In genomic region chr13:111954681-111955411, GRCh38 we compare ENCODE assay signal across 22 cellular contexts.
DNase-seq lines count a peak whose midpoint lies in the region; ATAC-seq and TF ChIP-seq lines count a peak whose summit lies in the region.
"Had no signal": no experiment of that assay in that cellular context is flagged by ENCODE, and none has a peak within 500 bp of the region (broad histone marks: within the 10 kb centered on the region; RNA-seq: fewer than 3 reads in every experiment).

No MANE protein-coding gene starts in this region.

- H2AFZ ChIP-seq in neuronal stem cell (ENCODE audit: low read length) = no peak overlapping the region
- H2AFZ ChIP-seq in OCI-LY7 (ENCODE audit: low read length) = no peak overlapping the region

- intact Hi-C loops in OCI-LY7 (cut with micrococcal nuclease; ENCODE audit: unreplicated experiment) = no loop called here

- no peak overlapping the region for H2BK12ac ChIP-seq in neuronal stem cell (ENCODE audit: low read length)

- in situ Hi-C loops in Caki2 (cut with HindIII; ENCODE audit: low pct_unique_long_range_greater_than_20kb, low sequenced_read_pairs) = no loop called here

- H3K36me3 ChIP-seq in neuronal stem cell (replicated peaks in 1 of 2; ENCODE audit: control insufficient read depth in 2 of 2, insufficient read depth in 2 of 2, low read length in 2 of 2) (no peaks in the 10 kb centered on the region), OCI-LY7 (ENCODE audit: insufficient read depth, low read length) (no peaks in the 10 kb centered on the region)
- H3K36me3 ChIP-seq: gastrocnemius medialis, sigmoid colon, WERI-Rb-1 had no signal

- H3K36me3 Mint-ChIP-seq in WTC11 = peaks cover 7% of the 10 kb centered on the region
- H3K36me3 Mint-ChIP-seq: activated naive CD4-positive, alpha-beta T cell treated with anti-CD3 and anti-CD28 coated beads, Interleukin-2, amount 10 ng/mL, durations not matched to agents 7 days and 5 days; CD8-positive, alpha-beta T cell; mesothelial cell of epicardium had no signal

- H3K27ac ChIP-seq in neuronal stem cell (replicated peaks; ENCODE audit: low read length) (no peak overlapping the region), OCI-LY7 (ENCODE audit: low read depth, low read length, poor library complexity, severe bottlenecking) (no peak overlapping the region)
- H3K27ac ChIP-seq: gastrocnemius medialis, sigmoid colon, WERI-Rb-1 had no signal

- no peak for TF ChIP-seq CTCF in WTC11 (IDR thresholded peaks at IDR 0.05)
- no peak for TF ChIP-seq CTCF in GM10248 (IDR thresholded peaks at IDR 0.05; ENCODE audit: control extremely low read depth, extremely low read depth, low read depth, missing control alignments)
- no peak for TF ChIP-seq CTCF in OCI-LY7 (conservative IDR thresholded peaks at IDR 0.05; ENCODE audit: low read length)

- H3K9me3 Mint-ChIP-seq in WTC11 = peaks cover 16% of the 10 kb centered on the region

- H3K4me1 Mint-ChIP-seq in WTC11 = peaks cover 22% of the 10 kb centered on the region
- H3K4me1 Mint-ChIP-seq: activated naive CD4-positive, alpha-beta T cell treated with anti-CD3 and anti-CD28 coated beads, Interleukin-2, amount 10 ng/mL, durations not matched to agents 7 days and 5 days; mesothelial cell of epicardium had no signal

- H4K20me1 ChIP-seq in OCI-LY7 (ENCODE audit: insufficient read depth, low read length) = no peaks in the 10 kb centered on the region

- peak; percentile 96 for DNase-seq in Caki2 (ENCODE audit: low read depth)
- peak; percentile 53 for DNase-seq in M059J (ENCODE audit: low read depth)
- no peak for DNase-seq in WTC11 (ENCODE audit: low spot score)
- no peak for DNase-seq in neuronal stem cell (ENCODE audit: low spot score)
- no peak for DNase-seq in GM10248 (ENCODE audit: extremely low spot score)
- no peak for DNase-seq in OCI-LY7 (ENCODE audit: low spot score)
- no peak for DNase-seq in NCI-H2227 (lab: John Stamatoyannopoulos, UW; ENCODE audit: unreplicated experiment)
- DNase-seq: activated CD4-positive, alpha-beta T cell treated with anti-CD3 and anti-CD28 coated beads, Interleukin-2, amount 50 U/mL, for 48 hours; activated naive CD4-positive, alpha-beta T cell treated with anti-CD3 and anti-CD28 coated beads, Interleukin-2, amount 10 ng/mL, durations not matched to agents 7 days and 5 days; activated T-cell treated with anti-CD3 and anti-CD28 coated beads, Interleukin-2, amount 50 U/mL, for 24 hours; caudate nucleus; DMS79; gastrocnemius medialis; NCI-H1436; NCI-H526 treated with DMSO at 0.1 percent for 48 hours; nephron progenitor cell; sigmoid colon; WERI-Rb-1 had no signal

- CTCF ChIA-PET in WTC11 (lab: Charles Lee) = no interaction called here
- CTCF ChIA-PET in GM10248 (lab: Yijun Ruan, JAX) = no interaction called here
- CTCF ChIA-PET in OCI-LY7 (lab: Charles Lee; ENCODE audit: unreplicated experiment) = no interaction called here

- POLR2A ChIA-PET in WTC11 (lab: Charles Lee) = no interaction called here
- POLR2A ChIA-PET in GM10248 (lab: Yijun Ruan, JAX) = no interaction called here
- POLR2A ChIA-PET in OCI-LY7 (lab: Charles Lee) = no interaction called here

- H3K4ac ChIP-seq in neuronal stem cell (ENCODE audit: low read length) = no peak overlapping the region

- no peak overlapping the region for H3K27ac Mint-ChIP-seq in WTC11
- H3K27ac Mint-ChIP-seq: activated naive CD4-positive, alpha-beta T cell treated with anti-CD3 and anti-CD28 coated beads, Interleukin-2, amount 10 ng/mL, durations not matched to agents 7 days and 5 days; activated T-cell treated with anti-CD3 and anti-CD28 coated beads, Interleukin-2, amount 50 U/mL, for 24 hours; CD8-positive, alpha-beta T cell; mesothelial cell of epicardium; nephron progenitor cell; T-helper 2 cell treated with Interferon-gamma antibody and Interleukin-4, amounts not matched to agents 5 μg/mL and 100 μg/mL, for 36 hours had no signal

- H2BK5ac ChIP-seq in neuronal stem cell (ENCODE audit: low read length) = no peak overlapping the region

- no peak overlapping the region for H3K14ac ChIP-seq in neuronal stem cell (ENCODE audit: low read length)

- no peaks in the 10 kb centered on the region for H3K4me1 ChIP-seq in neuronal stem cell (ENCODE audit: control insufficient read depth in 2 of 2, insufficient read depth in 1 of 2, low read depth in 1 of 2, low read length in 2 of 2)
- H3K4me1 ChIP-seq in OCI-LY7 (ENCODE audit: insufficient read depth, low read length, poor library complexity, severe bottlenecking) = no peaks in the 10 kb centered on the region
- H3K4me1 ChIP-seq: gastrocnemius medialis, sigmoid colon had no signal

- H3K9me2 ChIP-seq in OCI-LY7 (ENCODE audit: insufficient read depth, low read length) = no peaks in the 10 kb centered on the region

- H3K18ac ChIP-seq in neuronal stem cell (ENCODE audit: low read length) = peak overlapping the region; percentile 20

- H3K4me3 ChIP-seq in neuronal stem cell (ENCODE audit: low read length in 2 of 2) = no peak overlapping the region
- H3K4me3 ChIP-seq in OCI-LY7 (ENCODE audit: low read depth, low read length, poor library complexity, severe bottlenecking) = no peak overlapping the region
- H3K4me3 ChIP-seq: gastrocnemius medialis, sigmoid colon had no signal

- H2BK120ac ChIP-seq in neuronal stem cell (ENCODE audit: low read depth, low read length) = no peak overlapping the region

- no peak overlapping the region for H2BK15ac ChIP-seq in neuronal stem cell (ENCODE audit: low read length)

- no peak overlapping the region for H3K4me3 Mint-ChIP-seq in WTC11
- H3K4me3 Mint-ChIP-seq: activated naive CD4-positive, alpha-beta T cell treated with anti-CD3 and anti-CD28 coated beads, Interleukin-2, amount 10 ng/mL, durations not matched to agents 7 days and 5 days; activated T-cell treated with anti-CD3 and anti-CD28 coated beads, Interleukin-2, amount 50 U/mL, for 24 hours; CD8-positive, alpha-beta T cell; mesothelial cell of epicardium; nephron progenitor cell; T-helper 2 cell treated with Interferon-gamma antibody and Interleukin-4, amounts not matched to agents 5 μg/mL and 100 μg/mL, for 36 hours had no signal

- peaks cover 8 to 11% of the 10 kb centered on the region in 2 donors for H3K9me3 ChIP-seq in neuronal stem cell (replicated peaks in 1 of 2; ENCODE audit: control insufficient read depth in 2 of 2, insufficient read depth in 1 of 2, low read depth in 1 of 2, low read length in 2 of 2)
- no peaks in the 10 kb centered on the region for H3K9me3 ChIP-seq in OCI-LY7 (ENCODE audit: low read length)
- H3K9me3 ChIP-seq: gastrocnemius medialis had no signal

- H3K4me2 ChIP-seq in neuronal stem cell (ENCODE audit: insufficient read depth, low read length, poor library complexity, severe bottlenecking) (no peak overlapping the region), OCI-LY7 (ENCODE audit: low read length) (no peak overlapping the region)

- no peaks in the 10 kb centered on the region for H3K79me1 ChIP-seq in neuronal stem cell (ENCODE audit: low read depth, low read length)

- H3K27me3 ChIP-seq in neuronal stem cell (ENCODE audit: control insufficient read depth in 3 of 3, insufficient read depth in 3 of 3, low read depth in 1 of 3, low read length in 3 of 3) = peaks cover 0 to 2% (median 0%) of the 10 kb centered on the region in 3 experiments
- H3K27me3 ChIP-seq: gastrocnemius medialis had no signal

- no peak overlapping the region for H3K23ac ChIP-seq in neuronal stem cell (ENCODE audit: low read depth, low read length, poor library complexity)

- no peak overlapping the region for H3K9ac ChIP-seq in neuronal stem cell (ENCODE audit: low read depth, low read length, poor library complexity)

- H4K8ac ChIP-seq in neuronal stem cell (ENCODE audit: low read depth, low read length) = no peak overlapping the region

- no CpG with 5 or more reads among the region's 18 CpGs for WGBS in neuronal stem cell (ENCODE audit: extremely low coverage in 2 of 2, insufficient read length in 2 of 2, insufficient replicate concordance in 1 of 2), 2 donors

- peaks cover 6% of the 10 kb centered on the region; the same call in 1 of the 2 replicates for H3K27me3 Mint-ChIP-seq in WTC11 (ENCODE audit: low read depth)
- H3K27me3 Mint-ChIP-seq: activated naive CD4-positive, alpha-beta T cell treated with anti-CD3 and anti-CD28 coated beads, Interleukin-2, amount 10 ng/mL, durations not matched to agents 7 days and 5 days had no signal

- BruUV-seq in OCI-LY7 (replicated peaks; lab: Mats Ljungman, UMichigan) = no TSS peak

- H4K91ac ChIP-seq in neuronal stem cell (ENCODE audit: low read depth, low read length, poor library complexity) = no peak overlapping the region

- H3K79me2 ChIP-seq in OCI-LY7 (ENCODE audit: insufficient read depth, low read depth, low read length) = no peaks in the 10 kb centered on the region

- peak overlapping the region; percentile 20 for H2AK5ac ChIP-seq in neuronal stem cell (ENCODE audit: low read depth, low read length)

- ATAC-seq in WTC11 = peak; percentile 32; the same call in 1 of the 2 replicates
- ATAC-seq: CD8-positive, alpha-beta T cell; esophagus mucosa; gastrocnemius medialis had no signal

TF ChIP-seq in WTC11, 78 proteins besides CTCF, POLR2A, EP300 and RAD21:
- TF ChIP-seq CREM (CRISPR knock-in tag; IDR thresholded peaks at IDR 0.05) (no peak), NR1H2 (CRISPR knock-in tag; IDR thresholded peaks at IDR 0.05) (no peak)
- TF ChIP-seq, protein P1, sequence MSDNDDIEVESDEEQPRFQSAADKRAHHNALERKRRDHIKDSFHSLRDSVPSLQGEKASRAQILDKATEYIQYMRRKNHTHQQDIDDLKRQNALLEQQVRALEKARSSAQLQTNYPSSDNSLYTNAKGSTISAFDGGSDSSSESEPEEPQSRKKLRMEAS (CRISPR knock-in tag; IDR thresholded peaks at IDR 0.05) = peak; percentile 70

Comparison
In these comparisons a context has a peak if more than half of its experiments do, and no peak if none do; other contexts are left out.
1. DNase-seq: peak in Caki2 (single experiment) and M059J (single experiment); none in WTC11 (single experiment), neuronal stem cell (single experiment), GM10248 (single experiment), OCI-LY7 (single experiment) and NCI-H2227 (single experiment).